Comparison of ENCODE assay signal across 15 cellular contexts in genomic region chr2:231007159-231008045, GRCh38. TPM values are rescaled to one million over a fixed set of nuclear protein-coding genes. Genes with fewer than 3 reads are reported as not detected.
DNase-seq lines count a peak whose midpoint lies in the region; ATAC-seq and TF ChIP-seq lines count a peak whose summit lies in the region.
"Had no signal": no experiment of that assay in that cellular context is flagged by ENCODE, and none has a peak within 500 bp of the region (broad histone marks: within the 10 kb centered on the region; RNA-seq: fewer than 3 reads in every experiment).

No MANE protein-coding gene starts in this region.

- intact Hi-C loops in psoas muscle (cut with DNase I), result no loop called here

- H3K4me2 ChIP-seq in neuronal stem cell (ENCODE audit: insufficient read depth, low read length, poor library complexity, severe bottlenecking), result no peak overlapping the region

- no peak overlapping the region for H3K27ac ChIP-seq in RWPE2 (ENCODE audit: poor library complexity, severe bottlenecking)
- H3K27ac ChIP-seq in endodermal cell (ENCODE audit: low read depth, low read length), result no peak overlapping the region
- H3K27ac ChIP-seq in neuronal stem cell (replicated peaks; ENCODE audit: low read length), result no peak overlapping the region
- no peak overlapping the region for H3K27ac ChIP-seq in psoas muscle

- H3K27ac Mint-ChIP-seq in endodermal cell, result no peak overlapping the region

- no peak overlapping the region for H2BK5ac ChIP-seq in neuronal stem cell (ENCODE audit: low read length)

- no peak overlapping the region for H3K14ac ChIP-seq in neuronal stem cell (ENCODE audit: low read length)

- H3K4me1 ChIP-seq in RWPE2 (ENCODE audit: insufficient read depth, poor library complexity, severe bottlenecking) (no peaks in the 10 kb centered on the region), endodermal cell (ENCODE audit: control insufficient read depth, insufficient read depth, low read length) (no peaks in the 10 kb centered on the region), neuronal stem cell (ENCODE audit: control insufficient read depth in 2 of 2, insufficient read depth in 1 of 2, low read depth in 1 of 2, low read length in 2 of 2) (peaks cover 1 to 9% of the 10 kb centered on the region in 2 donors), psoas muscle (no peaks in the 10 kb centered on the region), HAP-1 (no peaks in the 10 kb centered on the region)

- H3K79me1 ChIP-seq in neuronal stem cell (ENCODE audit: low read depth, low read length), result no peaks in the 10 kb centered on the region

- H3K9ac ChIP-seq in endodermal cell (ENCODE audit: extremely low read depth, low read length, poor library complexity, severe bottlenecking), result no peak overlapping the region
- no peak overlapping the region for H3K9ac ChIP-seq in neuronal stem cell (ENCODE audit: low read depth, low read length, poor library complexity)

- no peak overlapping the region for H4K8ac ChIP-seq in neuronal stem cell (ENCODE audit: low read depth, low read length)

- no peak overlapping the region for H2BK15ac ChIP-seq in neuronal stem cell (ENCODE audit: low read length)

- no peak overlapping the region for H2AK5ac ChIP-seq in neuronal stem cell (ENCODE audit: low read depth, low read length)

- H3K18ac ChIP-seq in neuronal stem cell (ENCODE audit: low read length), result peak overlapping the region; percentile 20

- peak; percentile 51 for DNase-seq in DMS53 treated with DMSO at 0.1 percent for 48 hours (lab: John Stamatoyannopoulos, UW; ENCODE audit: unreplicated experiment)
- DNase-seq in RWPE2 (ENCODE audit: low spot score), result no peak
- DNase-seq in endodermal cell, result no peak
- no peak for DNase-seq in neuronal stem cell (ENCODE audit: low spot score)
- DNase-seq in kidney tubule cell (ENCODE audit: low spot score), result no peak
- no peak for DNase-seq in psoas muscle
- no peak for DNase-seq in HAP-1 (ENCODE audit: low spot score in 2 of 2)
- DNase-seq in MG63, result no peak
- DNase-seq: AML-193; Karpas-422; NCI-H1930; NCI-H526; NK-92 treated with Interleukin-12 subunit alpha and Interleukin-12 subunit beta, amount 100 ng/mL, for 24 hours had no signal

- H3K27me3 Mint-ChIP-seq in endodermal cell (ENCODE audit: insufficient read depth), result peaks cover 36% of the 10 kb centered on the region

- H2BK12ac ChIP-seq in neuronal stem cell (ENCODE audit: low read length), result no peak overlapping the region

- no peak overlapping the region for H2BK120ac ChIP-seq in neuronal stem cell (ENCODE audit: low read depth, low read length)

- H3K4me3 ChIP-seq in RWPE2 (ENCODE audit: severe bottlenecking) (no peak overlapping the region), endodermal cell (ENCODE audit: low read length) (no peak overlapping the region), neuronal stem cell (ENCODE audit: low read length in 2 of 2) (no peak overlapping the region), psoas muscle (no peak overlapping the region), HAP-1 (no peak overlapping the region), MG63 (no peak overlapping the region)

- H2AFZ ChIP-seq in neuronal stem cell (ENCODE audit: low read length), result no peak overlapping the region

- H3K4ac ChIP-seq in neuronal stem cell (ENCODE audit: low read length), result no peak overlapping the region

- H3K4me3 Mint-ChIP-seq in endodermal cell, result no peak overlapping the region

- no peak overlapping the region for H3K23ac ChIP-seq in neuronal stem cell (ENCODE audit: low read depth, low read length, poor library complexity)

- WGBS in endodermal cell (ENCODE audit: insufficient coverage in 1 of 2, insufficient read length in 1 of 2), 2 experiments, result 80 to 82% methylated on average over 9 to 12 of the region's 12 CpGs
- no CpG with 5 or more reads among the region's 12 CpGs for WGBS in neuronal stem cell (ENCODE audit: extremely low coverage in 2 of 2, insufficient read length in 2 of 2, insufficient replicate concordance in 1 of 2), 2 donors
- WGBS in psoas muscle, 3 donors, result 57 to 59% (median 58%) methylated on average over 12 of the region's 12 CpGs

- H3K36me3 ChIP-seq in RWPE2 (ENCODE audit: low read depth), result no peaks in the 10 kb centered on the region
- no peaks in the 10 kb centered on the region for H3K36me3 ChIP-seq in endodermal cell (ENCODE audit: control insufficient read depth, insufficient read depth, low read length)
- H3K36me3 ChIP-seq in neuronal stem cell (replicated peaks in 1 of 2; ENCODE audit: control insufficient read depth in 2 of 2, insufficient read depth in 2 of 2, low read length in 2 of 2), result no peaks in the 10 kb centered on the region
- H3K36me3 ChIP-seq in psoas muscle (ENCODE audit: insufficient read depth in 1 of 2, low read depth in 1 of 2), result no peaks in the 10 kb centered on the region
- no peaks in the 10 kb centered on the region for H3K36me3 ChIP-seq in HAP-1 (replicated peaks)
- no peaks in the 10 kb centered on the region for H3K36me3 ChIP-seq in MG63

- in situ Hi-C loops in HAP-1 (cut with MboI; ENCODE audit: low sequenced_read_pairs), result no loop called here

- H4K91ac ChIP-seq in neuronal stem cell (ENCODE audit: low read depth, low read length, poor library complexity), result no peak overlapping the region

- H3K27me3 ChIP-seq in RWPE2 (ENCODE audit: insufficient read depth, poor library complexity, severe bottlenecking) (no peaks in the 10 kb centered on the region), endodermal cell (ENCODE audit: control insufficient read depth, insufficient read depth, low read length, poor library complexity, severe bottlenecking) (peaks cover 31% of the 10 kb centered on the region), neuronal stem cell (ENCODE audit: control insufficient read depth in 3 of 3, insufficient read depth in 3 of 3, low read depth in 1 of 3, low read length in 3 of 3) (no peaks in the 10 kb centered on the region), psoas muscle (ENCODE audit: insufficient read depth in 3 of 3, low read length in 2 of 3) (peaks cover 0 to 22% (median 5%) of the 10 kb centered on the region in 3 donors), HAP-1 (ENCODE audit: low read depth) (no peaks in the 10 kb centered on the region), MG63 (no peaks in the 10 kb centered on the region)

- H3K36me3 Mint-ChIP-seq in endodermal cell (ENCODE audit: low read depth), result peaks cover 2% of the 10 kb centered on the region

- TF ChIP-seq CTCF in RWPE2 (IDR thresholded peaks at IDR 0.05; ENCODE audit: poor library complexity, severe bottlenecking), result no peak
- peak; percentile 32 for TF ChIP-seq CTCF in endodermal cell (conservative IDR thresholded peaks at IDR 0.05)
- TF ChIP-seq CTCF in psoas muscle (IDR thresholded peaks at IDR 0.05), result no peak

- peaks cover 4% of the 10 kb centered on the region for H3K4me1 Mint-ChIP-seq in endodermal cell

- ATAC-seq in RWPE2 (ENCODE audit: low read depth) (peak; percentile 35; the same call in 2 of the 3 replicates), psoas muscle (no peak)

- H3K9me3 ChIP-seq in RWPE2 (ENCODE audit: severe bottlenecking), result no peaks in the 10 kb centered on the region
- no peaks in the 10 kb centered on the region for H3K9me3 ChIP-seq in endodermal cell (ENCODE audit: control insufficient read depth, low read length)
- H3K9me3 ChIP-seq in neuronal stem cell (replicated peaks in 1 of 2; ENCODE audit: control insufficient read depth in 2 of 2, insufficient read depth in 1 of 2, low read depth in 1 of 2, low read length in 2 of 2), result no peaks in the 10 kb centered on the region
- no peaks in the 10 kb centered on the region for H3K9me3 ChIP-seq in psoas muscle
- H3K9me3 ChIP-seq in HAP-1, result no peaks in the 10 kb centered on the region
- H3K9me3 ChIP-seq in MG63, result no peaks in the 10 kb centered on the region

- peaks cover 5% of the 10 kb centered on the region for H3K9me3 Mint-ChIP-seq in endodermal cell

RNA-seq across cellular contexts. Expression of gene SPATA3, which starts 11.5 kb away (rescaled TPM):
- not detected for total RNA-seq in endodermal cell
- not detected for polyA plus RNA-seq in endodermal cell (2013, experiment 1 of 2)
- polyA plus RNA-seq in endodermal cell (2013, experiment 2 of 2), result not detected
- not detected for polyA plus RNA-seq in neuronal stem cell (2013, experiment 1 of 2)
- not detected for polyA plus RNA-seq in neuronal stem cell (2013, experiment 2 of 2)
- total RNA-seq in psoas muscle, result not detected
- not detected for polyA plus RNA-seq in psoas muscle
- total RNA-seq in MG63 (2014; rRNA removed; shearing (Covaris generic); ENCODE audit: low replicate concordance), result not detected in 2 replicates
- total RNA-seq: Daoy, H1 had no signal
- polyA plus RNA-seq: H1 had no signal

RNA-seq across cellular contexts. Expression of gene C2orf72, which starts 29.9 kb away (rescaled TPM):
- total RNA-seq in endodermal cell (1 to 10 TPM; 1.8 to 3.9 TPM), psoas muscle (under 1 TPM in 1 of 4 donors, not detected in 3; 0.12 TPM)
- polyA plus RNA-seq in endodermal cell (2013, experiment 1 of 2), result 2.0 TPM
- polyA plus RNA-seq in endodermal cell (2013, experiment 2 of 2), result 1.9 TPM
- 0.75 TPM for polyA plus RNA-seq in neuronal stem cell (2013, experiment 1 of 2)
- 0.66 TPM for polyA plus RNA-seq in neuronal stem cell (2013, experiment 2 of 2)
- polyA plus RNA-seq in psoas muscle, result under 1 TPM in 2 of 3 donors, not detected in 1; 0.03 to 0.05 TPM
- 0.49 TPM in 1 of 2 replicates, not detected in the other for total RNA-seq in MG63 (2014; rRNA removed; shearing (Covaris generic); ENCODE audit: low replicate concordance)

RNA-seq across cellular contexts. Expression of gene PSMD1, which starts 49.3 kb away (rescaled TPM):
- total RNA-seq in endodermal cell (100 to 1,000 TPM; 148 to 158 TPM), psoas muscle (100 to 1,000 TPM; 125 to 170 (median 154) TPM)
- 102 TPM for polyA plus RNA-seq in endodermal cell (2013, experiment 1 of 2)
- polyA plus RNA-seq in endodermal cell (2013, experiment 2 of 2), result 99.3 TPM
- 76.7 TPM for polyA plus RNA-seq in neuronal stem cell (2013, experiment 1 of 2)
- polyA plus RNA-seq in neuronal stem cell (2013, experiment 2 of 2), result 81.1 TPM
- 100 to 1,000 TPM in 2 of 3 donors, 10 to 100 TPM in 1; 74.4 to 159 (median 122) TPM for polyA plus RNA-seq in psoas muscle
- total RNA-seq in MG63 (2014; rRNA removed; shearing (Covaris generic); ENCODE audit: low replicate concordance), result 54.6 and 95.6 TPM in 2 replicates
